ENCODE assay signal across 21 cellular contexts in the genomic region with DNA sequence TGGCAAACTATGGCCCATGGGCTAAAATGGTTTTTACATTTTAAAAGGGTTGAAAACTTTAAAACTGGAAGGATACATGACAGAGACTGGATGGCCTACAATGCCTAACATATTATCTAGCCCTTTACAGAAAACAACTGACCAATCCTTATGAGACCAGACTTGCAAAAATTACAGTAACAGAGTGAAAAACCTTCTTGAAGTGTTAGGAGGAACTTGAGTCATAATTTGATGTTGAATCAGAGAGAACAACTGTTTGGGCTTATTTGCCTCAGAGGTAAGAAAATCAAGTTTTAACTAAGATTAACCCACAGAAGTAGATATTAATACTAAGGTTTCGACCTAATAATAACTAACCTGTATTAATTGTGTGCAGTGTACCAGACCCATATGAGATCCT.
"Had no signal": no experiment of that assay in that cellular context is flagged by ENCODE, and none has a peak within 500 bp of the region (broad histone marks: within the 10 kb centered on the region; RNA-seq: fewer than 3 reads in every experiment).

No MANE protein-coding gene starts in this region.

- H3K27me3 ChIP-seq: foreskin keratinocyte, ovary, testis, tibial nerve, upper lobe of right lung, vagina had no signal

- ATAC-seq: foreskin keratinocyte, left cardiac atrium, lower lobe of right lung, natural killer cell, right cardiac atrium, upper lobe of right lung had no signal

- H3K9me3 Mint-ChIP-seq: endodermal cell had no signal

- H3K27me3 Mint-ChIP-seq: memory B cell; stimulated activated naive CD8-positive, alpha-beta T cell treated with anti-CD3 and anti-CD28 coated beads, Interleukin-15, Interleukin-2, amounts not matched to agents 100 ng/mL and 50 ng/mL, for 24 hours had no signal

- H3K4me3 ChIP-seq: left ventricle myocardium inferior, lower lobe of right lung, ovary, smooth muscle cell, testis, tibial nerve, upper lobe of right lung, vagina had no signal

- DNase-seq: effector CD4-positive, alpha-beta T cell; endodermal cell; erythroblast; foreskin keratinocyte; kidney; left cardiac atrium; left ventricle myocardium inferior; lower lobe of right lung; natural killer cell; ovary; right cardiac atrium; stimulated activated CD4-positive, alpha-beta T cell treated with anti-CD3 and anti-CD28 coated beads, Interleukin-2, amount 100 ng/mL, for 48 hours; testis; upper lobe of right lung had no signal

- H3K27ac ChIP-seq: foreskin keratinocyte, left ventricle myocardium inferior, lower lobe of right lung, ovary, testis, tibial nerve, upper lobe of right lung, vagina had no signal

- H3K4me3 Mint-ChIP-seq: endodermal cell; memory B cell; mesothelial cell of epicardium; natural killer cell; neural crest cell; stimulated activated naive CD8-positive, alpha-beta T cell treated with anti-CD3 and anti-CD28 coated beads, Interleukin-15, Interleukin-2, amounts not matched to agents 100 ng/mL and 50 ng/mL, for 24 hours had no signal

- H3K4me1 Mint-ChIP-seq: endodermal cell, memory B cell had no signal

- H3K36me3 ChIP-seq: ovary had no signal

- H3K27ac Mint-ChIP-seq: endodermal cell; memory B cell; mesothelial cell of epicardium; natural killer cell; stimulated activated naive CD8-positive, alpha-beta T cell treated with anti-CD3 and anti-CD28 coated beads, Interleukin-15, Interleukin-2, amounts not matched to agents 100 ng/mL and 50 ng/mL, for 24 hours had no signal
